ENCODE assay signal across 7 cellular contexts in the genomic region with DNA sequence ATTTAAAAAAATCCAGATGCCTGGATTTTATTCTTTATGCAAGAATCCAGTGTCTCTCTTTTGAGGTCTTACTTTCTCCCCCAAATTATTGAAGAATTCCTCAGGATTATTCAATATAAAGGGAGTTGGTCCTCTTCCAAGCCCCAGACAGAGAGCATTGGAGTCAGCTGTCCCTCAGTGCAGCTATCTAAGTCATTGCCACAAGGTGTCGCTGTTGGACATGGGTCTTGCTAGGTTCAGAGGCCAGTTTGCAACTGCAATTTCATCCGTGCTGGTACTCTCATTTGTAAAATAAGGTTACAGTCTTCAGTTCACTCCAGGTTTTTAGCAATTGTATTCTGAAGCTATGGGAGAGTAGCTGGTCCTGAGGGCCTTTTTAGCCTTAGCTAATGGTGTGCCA. TPM values are rescaled to one million over a fixed set of nuclear protein-coding genes. Genes with fewer than 3 reads are reported as not detected.
DNase-seq lines count a peak whose midpoint lies in the region; ATAC-seq and TF ChIP-seq lines count a peak whose summit lies in the region.

No MANE protein-coding gene starts in this region.

- no peaks in the 10 kb centered on the region for H3K9me3 ChIP-seq in smooth muscle cell (replicated peaks; ENCODE audit: low read depth)

- H3K27ac Mint-ChIP-seq in glutamatergic neuron (ENCODE audit: unreplicated experiment) = no peak overlapping the region

- H3F3A ChIP-seq in smooth muscle cell (ENCODE audit: low read depth) = no peaks in the 10 kb centered on the region

- DNase-seq in EH (ENCODE audit: low read depth) = peak; percentile 64
- peak; percentile 65 for DNase-seq in NCI-H1105 (lab: John Stamatoyannopoulos, UW)
- peak; percentile 81 for DNase-seq in glutamatergic neuron
- no peak for DNase-seq in smooth muscle cell (lab: John Stamatoyannopoulos, UW; ENCODE audit: unreplicated experiment)

- no peaks in the 10 kb centered on the region for H3K36me3 ChIP-seq in smooth muscle cell (ENCODE audit: low read depth)

- no peak overlapping the region for H3K9ac ChIP-seq in smooth muscle cell (ENCODE audit: low read depth)

- no peak overlapping the region for H3K27ac ChIP-seq in VCaP
- no peak overlapping the region for H3K27ac ChIP-seq in smooth muscle cell (ENCODE audit: low read depth)

- no peak overlapping the region for H2AFZ ChIP-seq in smooth muscle cell (ENCODE audit: low read depth)

- H3K27me3 Mint-ChIP-seq in glutamatergic neuron (ENCODE audit: unreplicated experiment) = peaks cover 2% of the 10 kb centered on the region

- H3K4me1 ChIP-seq in smooth muscle cell (ENCODE audit: low read depth) = no peaks in the 10 kb centered on the region

- no peaks in the 10 kb centered on the region for H4K20me1 ChIP-seq in smooth muscle cell (ENCODE audit: low read depth)

- 16% methylated on average over 2 of the region's 2 CpGs for WGBS in smooth muscle cell (ENCODE audit: low lambda C conversion rate)

- peaks cover 4% of the 10 kb centered on the region for H3K9me3 Mint-ChIP-seq in glutamatergic neuron (ENCODE audit: unreplicated experiment)

- no peak overlapping the region for H3K4me3 Mint-ChIP-seq in glutamatergic neuron (ENCODE audit: unreplicated experiment)

- ATAC-seq in GM21447 (IDR thresholded peaks at IDR 0.05; ENCODE audit: unreplicated experiment) (peak; percentile 65), HG02571 (IDR thresholded peaks at IDR 0.05; ENCODE audit: unreplicated experiment) (no peak)

- H3K27me3 ChIP-seq in smooth muscle cell (ENCODE audit: low read depth) = no peaks in the 10 kb centered on the region

- H3K36me3 Mint-ChIP-seq in glutamatergic neuron (ENCODE audit: unreplicated experiment) = no peaks in the 10 kb centered on the region

- no peaks in the 10 kb centered on the region for H3K79me2 ChIP-seq in smooth muscle cell (ENCODE audit: low read depth)

- no peak overlapping the region for H3K4me3 ChIP-seq in smooth muscle cell

- H3K4me2 ChIP-seq in smooth muscle cell = no peak overlapping the region

- peaks cover under 1% of the 10 kb centered on the region for H3K4me1 Mint-ChIP-seq in glutamatergic neuron (ENCODE audit: low read depth, unreplicated experiment)

- TF ChIP-seq CTCF in VCaP (conservative IDR thresholded peaks at IDR 0.05) (peak; percentile 82), glutamatergic neuron (IDR thresholded peaks at IDR 0.05; ENCODE audit: partially characterized antibody, unreplicated experiment) (peak; percentile 96), smooth muscle cell (IDR thresholded peaks at IDR 0.05; ENCODE audit: borderline replicate concordance, insufficient read depth, poor library complexity, severe bottlenecking) (peak; percentile 70)

RNA-seq across cellular contexts. Expression of a gene that starts 27.8 kb away (rescaled TPM):
- total RNA-seq in glutamatergic neuron (ENCODE audit: unreplicated experiment) (1.2 TPM), smooth muscle cell (1,180 and 1,197 TPM in 2 replicates)
- polyA plus RNA-seq in smooth muscle cell = 1,697 and 2,448 TPM in 2 replicates

Comparison
In these comparisons a context has a peak if more than half of its experiments do, and no peak if none do; other contexts are left out.
1. RNA of a gene that starts 27.8 kb away (total RNA-seq): 1,180 to 1,197 TPM in smooth muscle cell; 1.2 TPM in glutamatergic neuron (single experiment); every median in the first group is over 100 times any median in the second.
2. Peak in every context shown above with its lines, with median percentiles within 50 percentile points of each other: CTCF ChIP-seq.